Comparison of ENCODE assay signal across 22 cellular contexts in the genomic region with DNA sequence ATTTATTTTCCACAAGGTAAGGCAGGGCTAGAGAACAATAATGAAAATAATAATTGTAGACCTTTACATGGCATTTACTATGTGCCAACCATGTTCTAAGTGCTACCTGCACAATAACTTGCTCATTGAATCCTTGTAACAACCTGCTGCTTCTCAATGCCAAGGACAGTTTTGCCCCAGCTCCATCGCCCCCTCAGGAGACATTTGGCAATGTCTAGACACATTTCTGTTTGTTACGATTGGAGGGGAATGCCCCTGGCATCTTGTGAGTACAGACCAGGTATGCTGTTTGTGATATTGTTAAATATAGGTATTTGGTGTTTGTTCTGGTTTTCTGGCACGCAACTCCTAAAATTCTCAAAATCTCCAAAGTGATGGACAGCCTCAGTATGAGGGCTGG. TPM values are rescaled to one million over a fixed set of nuclear protein-coding genes. Genes with fewer than 3 reads are reported as not detected.
A peak's percentile ranks its signal among the peaks of the same experiment; 100 is the strongest.
DNase-seq lines count a peak whose midpoint lies in the region; ATAC-seq and TF ChIP-seq lines count a peak whose summit lies in the region.
"Had no signal": no experiment of that assay in that cellular context is flagged by ENCODE, and none has a peak within 500 bp of the region (broad histone marks: within the 10 kb centered on the region; RNA-seq: fewer than 3 reads in every experiment).

No MANE protein-coding gene starts in this region.

- no peaks in the 10 kb centered on the region for H3K27me3 ChIP-seq in Loucy (ENCODE audit: insufficient read depth, low read length, poor library complexity, severe bottlenecking)
- H3K27me3 ChIP-seq: heart left ventricle, stomach had no signal

- H3K9me3 ChIP-seq in Loucy (ENCODE audit: insufficient read depth, low read depth, low read length): no peaks in the 10 kb centered on the region
- H3K9me3 ChIP-seq: heart left ventricle, left ventricle myocardium inferior, stomach had no signal

- H3K9me3 Mint-ChIP-seq in brain: no peaks in the 10 kb centered on the region
- no peaks in the 10 kb centered on the region for H3K9me3 Mint-ChIP-seq in nephron
- H3K9me3 Mint-ChIP-seq: activated naive CD4-positive, alpha-beta T cell treated with anti-CD3 and anti-CD28 coated beads, Interleukin-2, amount 50 U/mL, for 72 hours; activated T-cell treated with anti-CD3 and anti-CD28 coated beads, Interleukin-2, amount 50 U/mL, for 72 hours; CD8-positive, alpha-beta memory T cell; immature natural killer cell; neural crest cell; type B pancreatic cell had no signal

- no peaks in the 10 kb centered on the region for H4K20me1 ChIP-seq in Loucy (ENCODE audit: insufficient read depth, low read length, poor library complexity, severe bottlenecking)

- H3K4me2 ChIP-seq in Loucy (ENCODE audit: low read depth, low read length, poor library complexity, severe bottlenecking): no peak overlapping the region
- H3K4me2 ChIP-seq: smooth muscle cell had no signal

- H3K4me3 Mint-ChIP-seq in brain (peak overlapping the region in 2 of 5 experiments; percentile 49 to 79), nephron (no peak overlapping the region)
- H3K4me3 Mint-ChIP-seq: activated T-cell treated with anti-CD3 and anti-CD28 coated beads, Interleukin-2, amount 50 U/mL, for 72 hours; immature natural killer cell; type B pancreatic cell had no signal

- H3K27ac Mint-ChIP-seq in brain (peak overlapping the region in 3 of 5 experiments; percentile 55 to 93 (median 79)), nephron (peak overlapping the region in 2 of 3 experiments; percentile 34 to 37)
- H3K27ac Mint-ChIP-seq: activated naive CD4-positive, alpha-beta T cell treated with anti-CD3 and anti-CD28 coated beads, Interleukin-2, amount 50 U/mL, for 72 hours; activated T-cell treated with anti-CD3 and anti-CD28 coated beads, Interleukin-2, amount 50 U/mL, for 72 hours; CD8-positive, alpha-beta memory T cell; immature natural killer cell; type B pancreatic cell had no signal

- no peaks in the 10 kb centered on the region for H3K36me3 ChIP-seq in Loucy (ENCODE audit: insufficient read depth, low read length)
- H3K36me3 ChIP-seq: heart left ventricle, left ventricle myocardium inferior, stomach had no signal

- no peaks in the 10 kb centered on the region for H3K4me1 ChIP-seq in Loucy (ENCODE audit: insufficient read depth, low read length, poor library complexity, severe bottlenecking)
- H3K4me1 ChIP-seq: heart left ventricle, left ventricle myocardium inferior, stomach had no signal

- TF ChIP-seq CTCF in GM12874 (IDR thresholded peaks at IDR 0.05; ENCODE audit: insufficient read depth, low read depth, low read length) (peak; percentile 5; the same call in 1 of the 2 replicates), Loucy (conservative IDR thresholded peaks at IDR 0.05; ENCODE audit: low read length) (peak; percentile 47), brain (conservative IDR thresholded peaks at IDR 0.05) (no peak), nephron (IDR thresholded peaks at IDR 0.05; ENCODE audit: unreplicated experiment in 3 of 3) (no peak)

- H3K79me2 ChIP-seq in Loucy (ENCODE audit: insufficient read depth, low read length): no peaks in the 10 kb centered on the region

- H2AFZ ChIP-seq in Loucy (ENCODE audit: low read length): no peak overlapping the region

- no peak overlapping the region for H3K9ac ChIP-seq in Loucy (ENCODE audit: low read depth, low read length, poor library complexity, severe bottlenecking)

- no peaks in the 10 kb centered on the region for H3F3A ChIP-seq in Loucy (ENCODE audit: low read depth)

- H3K36me3 Mint-ChIP-seq in brain (no peaks in the 10 kb centered on the region), nephron (ENCODE audit: low read depth) (peaks cover 5% of the 10 kb centered on the region)
- H3K36me3 Mint-ChIP-seq: activated naive CD4-positive, alpha-beta T cell treated with anti-CD3 and anti-CD28 coated beads, Interleukin-2, amount 50 U/mL, for 72 hours; CD8-positive, alpha-beta memory T cell; immature natural killer cell; type B pancreatic cell had no signal

- peaks cover 2% of the 10 kb centered on the region for H3K27me3 Mint-ChIP-seq in brain
- no peaks in the 10 kb centered on the region for H3K27me3 Mint-ChIP-seq in nephron (ENCODE audit: low read depth)
- H3K27me3 Mint-ChIP-seq: CD8-positive, alpha-beta memory T cell; type B pancreatic cell had no signal

- no peak for DNase-seq in globus pallidus (ENCODE audit: low spot score)
- DNase-seq: activated T-cell treated with anti-CD3 and anti-CD28 coated beads, Interleukin-2, amount 50 U/mL, for 72 hours; CD8-positive, alpha-beta memory T cell; heart left ventricle; immature natural killer cell; left ventricle myocardium inferior; midbrain; NCI-H1436; NCI-H774; stimulated activated CD4-positive, alpha-beta T cell treated with anti-CD3 and anti-CD28 coated beads, Interleukin-4, amount 100 ng/mL, for 24 hours; stomach had no signal

- no peaks in the 10 kb centered on the region for H3K9me2 ChIP-seq in Loucy (replicated peaks; ENCODE audit: low read depth, low read length)

- no peak for ATAC-seq in HG02678 (IDR thresholded peaks at IDR 0.05; ENCODE audit: unreplicated experiment)
- ATAC-seq in GM19035 (IDR thresholded peaks at IDR 0.05; ENCODE audit: unreplicated experiment): no peak
- no peak for ATAC-seq in GM21390 (IDR thresholded peaks at IDR 0.05; ENCODE audit: unreplicated experiment)
- ATAC-seq: activated naive CD4-positive, alpha-beta T cell treated with anti-CD3 and anti-CD28 coated beads, Interleukin-2, amount 50 U/mL, for 72 hours; activated T-cell treated with anti-CD3 and anti-CD28 coated beads, Interleukin-2, amount 50 U/mL, for 72 hours; heart left ventricle had no signal

- no peak overlapping the region for H3K4me3 ChIP-seq in Loucy (ENCODE audit: low read length, poor library complexity, severe bottlenecking)
- H3K4me3 ChIP-seq: heart left ventricle, left ventricle myocardium inferior, smooth muscle cell, stomach had no signal

- H3K4me1 Mint-ChIP-seq in brain (peaks cover 19% of the 10 kb centered on the region), nephron (peaks cover 6% of the 10 kb centered on the region)
- H3K4me1 Mint-ChIP-seq: CD8-positive, alpha-beta memory T cell; immature natural killer cell had no signal

RNA-seq across cellular contexts. Expression of gene ATXN2, which starts 8.1 kb away (rescaled TPM):
- 38.0 TPM for polyA plus RNA-seq in brain (ENCODE audit: insufficient read depth, low read depth, low replicate concordance)

Comparison
In these comparisons a context has a peak if more than half of its experiments do, and no peak if none do; other contexts are left out.
1. CTCF ChIP-seq: peak in GM12874 (single experiment) and Loucy (single experiment); none in brain (0 of 2) and nephron (0 of 3).